7 cellular contexts compared by ENCODE assay signal in genomic region chr17:66713021-66713532, GRCh38.
DNase-seq lines count a peak whose midpoint lies in the region; ATAC-seq and TF ChIP-seq lines count a peak whose summit lies in the region.
"Not testable (repeated sequence)": the region's sequence is repeated elsewhere in the genome, so short reads cannot be mapped to it uniquely, and the experiment has no call there.

No MANE protein-coding gene starts in this region.

- not testable (repeated sequence) for H4K8ac ChIP-seq in mesenchymal stem cell (ENCODE audit: low read length)

- DNase-seq in CD8-positive, alpha-beta T cell, result peak in 1 of 7 experiments; percentile 48
- not testable (repeated sequence) for DNase-seq in T-cell; activated CD8-positive, alpha-beta T cell treated with anti-CD3 and anti-CD28 coated beads for 36 hours; dorsolateral prefrontal cortex; mesenchymal stem cell
- peak; percentile 53 for DNase-seq in posterior vena cava (ENCODE audit: low spot score)

- H3K4me3 Mint-ChIP-seq in CD8-positive, alpha-beta T cell; T-cell; activated CD8-positive, alpha-beta T cell treated with anti-CD3 and anti-CD28 coated beads for 36 hours; activated naive CD4-positive, alpha-beta T cell treated with anti-CD3 and anti-CD28 coated beads, Interleukin-2, amount 50 U/mL, for 24 hours: not testable (repeated sequence)

- peak overlapping the region; percentile 81 for H3K27ac Mint-ChIP-seq in CD8-positive, alpha-beta T cell
- peak overlapping the region; percentile 69 to 84 for H3K27ac Mint-ChIP-seq in T-cell
- peak overlapping the region; percentile 83 for H3K27ac Mint-ChIP-seq in activated CD8-positive, alpha-beta T cell treated with anti-CD3 and anti-CD28 coated beads for 36 hours
- peak overlapping the region; percentile 68 for H3K27ac Mint-ChIP-seq in activated naive CD4-positive, alpha-beta T cell treated with anti-CD3 and anti-CD28 coated beads, Interleukin-2, amount 50 U/mL, for 24 hours

- H3K4me1 ChIP-seq in CD8-positive, alpha-beta T cell (ENCODE audit: insufficient read depth, low read length), result not testable (repeated sequence)
- peaks cover 30% of the 10 kb centered on the region for H3K4me1 ChIP-seq in mesenchymal stem cell (ENCODE audit: control insufficient read depth, insufficient read depth, low read depth, low read length)

- not testable (repeated sequence) for H3K9me3 ChIP-seq in CD8-positive, alpha-beta T cell (ENCODE audit: low read length); mesenchymal stem cell (ENCODE audit: control insufficient read depth, low read length)

- not testable (repeated sequence) for H3K36me3 ChIP-seq in CD8-positive, alpha-beta T cell (ENCODE audit: insufficient read depth, low read length)
- peaks cover 0 to 13% of the 10 kb centered on the region in 2 experiments for H3K36me3 ChIP-seq in mesenchymal stem cell (ENCODE audit: control insufficient read depth in 1 of 2, insufficient read depth in 2 of 2, low read depth in 1 of 2, low read length in 2 of 2)

- not testable (repeated sequence) for H3K27me3 ChIP-seq in CD8-positive, alpha-beta T cell (ENCODE audit: insufficient read depth, low read length); dorsolateral prefrontal cortex; mesenchymal stem cell (ENCODE audit: control insufficient read depth in 1 of 2, insufficient read depth in 1 of 2, low read length in 2 of 2)

- not testable (repeated sequence) for H2AK5ac ChIP-seq in mesenchymal stem cell (ENCODE audit: low read length, severe bottlenecking)

- not testable (repeated sequence) for H2BK12ac ChIP-seq in mesenchymal stem cell (ENCODE audit: low read length in 2 of 2)

- WGBS in mesenchymal stem cell, result 95% methylated on average over 11 of the region's 13 CpGs

- H2BK5ac ChIP-seq in mesenchymal stem cell (ENCODE audit: low read depth, low read length, poor library complexity, severe bottlenecking), result not testable (repeated sequence)

- H3K18ac ChIP-seq in mesenchymal stem cell (ENCODE audit: low read depth in 1 of 2, low read length in 2 of 2), result not testable (repeated sequence)

- peak; percentile 18 for ATAC-seq in CD8-positive, alpha-beta T cell
- ATAC-seq in T-cell (replicated peaks in 1 of 4); activated CD8-positive, alpha-beta T cell treated with anti-CD3 and anti-CD28 coated beads for 36 hours: not testable (repeated sequence)

- H2BK15ac ChIP-seq in mesenchymal stem cell (ENCODE audit: low read depth, poor library complexity, severe bottlenecking), result not testable (repeated sequence)

- H3K23ac ChIP-seq in mesenchymal stem cell (ENCODE audit: low read length in 2 of 2), result not testable (repeated sequence)

- not testable (repeated sequence) for H3K79me1 ChIP-seq in mesenchymal stem cell (replicated peaks; ENCODE audit: low read length, poor library complexity, severe bottlenecking)

- not testable (repeated sequence) for H3K4ac ChIP-seq in mesenchymal stem cell (ENCODE audit: low read depth in 1 of 2, low read length in 2 of 2)

- H2BK120ac ChIP-seq in mesenchymal stem cell (ENCODE audit: low read depth, low read length), result not testable (repeated sequence)

- H3K4me1 Mint-ChIP-seq in CD8-positive, alpha-beta T cell (ENCODE audit: low read depth), result peaks cover 42% of the 10 kb centered on the region
- peaks cover 18 to 49% (median 47%) of the 10 kb centered on the region in 3 donors for H3K4me1 Mint-ChIP-seq in T-cell
- H3K4me1 Mint-ChIP-seq in activated CD8-positive, alpha-beta T cell treated with anti-CD3 and anti-CD28 coated beads for 36 hours (ENCODE audit: low read depth), result peaks cover 52% of the 10 kb centered on the region
- peaks cover 38% of the 10 kb centered on the region for H3K4me1 Mint-ChIP-seq in activated naive CD4-positive, alpha-beta T cell treated with anti-CD3 and anti-CD28 coated beads, Interleukin-2, amount 50 U/mL, for 24 hours

- CTCF ChIA-PET in CD8-positive, alpha-beta T cell (lab: Charles Lee); activated CD8-positive, alpha-beta T cell treated with anti-CD3 and anti-CD28 coated beads for 36 hours (lab: Charles Lee): not testable (repeated sequence)
- CTCF ChIA-PET in T-cell (lab: Charles Lee), result interaction anchor here in 1 of 2 donors (0.6 to 1.9 kb wide), 3 partner anchors 15 to 985 kb away, joined by 3 to 4 read pairs (median 3); no protein-coding TSS in a partner anchor

- peak overlapping the region; percentile 12 for H3K4me2 ChIP-seq in mesenchymal stem cell (ENCODE audit: low read length, poor library complexity, severe bottlenecking)

- not testable (repeated sequence) for H3K9ac ChIP-seq in mesenchymal stem cell (ENCODE audit: low read length)

- not testable (repeated sequence) for H3K4me3 ChIP-seq in CD8-positive, alpha-beta T cell (ENCODE audit: low read depth, low read length); dorsolateral prefrontal cortex; mesenchymal stem cell (ENCODE audit: insufficient read depth in 1 of 2, low read depth in 1 of 2, low read length in 2 of 2)

- not testable (repeated sequence) for H4K91ac ChIP-seq in mesenchymal stem cell (ENCODE audit: low read length)

- not testable (repeated sequence) for H2AFZ ChIP-seq in mesenchymal stem cell (ENCODE audit: low read depth, low read length)

- H3K36me3 Mint-ChIP-seq in CD8-positive, alpha-beta T cell, result peaks cover 39% of the 10 kb centered on the region
- H3K36me3 Mint-ChIP-seq in T-cell, result peaks cover 27% of the 10 kb centered on the region
- H3K36me3 Mint-ChIP-seq in activated CD8-positive, alpha-beta T cell treated with anti-CD3 and anti-CD28 coated beads for 36 hours (ENCODE audit: low read depth), result peaks cover 40% of the 10 kb centered on the region
- not testable (repeated sequence) for H3K36me3 Mint-ChIP-seq in activated naive CD4-positive, alpha-beta T cell treated with anti-CD3 and anti-CD28 coated beads, Interleukin-2, amount 50 U/mL, for 24 hours

- not testable (repeated sequence) for TF ChIP-seq CTCF in CD8-positive, alpha-beta T cell (IDR thresholded peaks at IDR 0.05); activated CD8-positive, alpha-beta T cell treated with anti-CD3 and anti-CD28 coated beads for 36 hours (IDR thresholded peaks at IDR 0.05); dorsolateral prefrontal cortex (IDR thresholded peaks at IDR 0.05 in 54 of 56, conservative IDR thresholded peaks at IDR 0.05 in 2 of 56; ENCODE audit: low read depth in 1 of 56, partially characterized antibody in 56 of 56)

- POLR2A ChIA-PET in CD8-positive, alpha-beta T cell (lab: Charles Lee), result interaction anchor here (0.8 to 1.2 kb wide), 3 partner anchors 18 to 39 kb away, joined by 3 read pairs; no protein-coding TSS in a partner anchor
- POLR2A ChIA-PET in T-cell (lab: Charles Lee), result interaction anchor here in 1 of 2 donors (0.7 kb wide), 1 partner anchor 351 kb away, joined by 7 read pairs; no protein-coding TSS in a partner anchor
- POLR2A ChIA-PET in activated CD8-positive, alpha-beta T cell treated with anti-CD3 and anti-CD28 coated beads for 36 hours (lab: Charles Lee), result not testable (repeated sequence)

- intact Hi-C loops in CD8-positive, alpha-beta T cell (cut with DNase I, micrococcal nuclease), result loop anchor here in 1 of 2 experiments (10.0 kb wide), 1 partner anchor 372 kb away; no protein-coding TSS in a partner anchor
- intact Hi-C loops in activated CD8-positive, alpha-beta T cell treated with anti-CD3 and anti-CD28 coated beads for 36 hours (cut with micrococcal nuclease), result not testable (repeated sequence)
- intact Hi-C loops in dorsolateral prefrontal cortex (cut with DNase I), result loop anchor here in 1 of 2 donors (10.0 kb wide), 1 partner anchor 442 kb away; no protein-coding TSS in a partner anchor
- intact Hi-C loops in posterior vena cava (cut with DNase I), result loop anchor here (5.0 to 10.0 kb wide), 2 partner anchors 194 to 582 kb away; no protein-coding TSS in a partner anchor

- H3K14ac ChIP-seq in mesenchymal stem cell (ENCODE audit: low read length in 2 of 2), result not testable (repeated sequence)

- H3K9me3 Mint-ChIP-seq in CD8-positive, alpha-beta T cell; T-cell; activated CD8-positive, alpha-beta T cell treated with anti-CD3 and anti-CD28 coated beads for 36 hours; activated naive CD4-positive, alpha-beta T cell treated with anti-CD3 and anti-CD28 coated beads, Interleukin-2, amount 50 U/mL, for 24 hours: not testable (repeated sequence)

- not testable (repeated sequence) for H3K27me3 Mint-ChIP-seq in CD8-positive, alpha-beta T cell (ENCODE audit: low read depth); T-cell; activated CD8-positive, alpha-beta T cell treated with anti-CD3 and anti-CD28 coated beads for 36 hours; activated naive CD4-positive, alpha-beta T cell treated with anti-CD3 and anti-CD28 coated beads, Interleukin-2, amount 50 U/mL, for 24 hours

- H3K27ac ChIP-seq in CD8-positive, alpha-beta T cell (ENCODE audit: low read depth, low read length), result not testable (repeated sequence)
- peak overlapping the region in 35 of 59 donors; percentile 15 to 96 (median 79) for H3K27ac ChIP-seq in dorsolateral prefrontal cortex
- H3K27ac ChIP-seq in mesenchymal stem cell (ENCODE audit: low read length, poor library complexity, severe bottlenecking), result peak overlapping the region; percentile 16
